ENCODE assay signal across 7 cellular contexts in genomic region chr2:140033638-140034037, GRCh38.
"Had no signal": no experiment of that assay in that cellular context is flagged by ENCODE, and none has a peak within 500 bp of the region (broad histone marks: within the 10 kb centered on the region; RNA-seq: fewer than 3 reads in every experiment).

No MANE protein-coding gene starts in this region.

- H3K4me3 Mint-ChIP-seq: IgD-negative memory B cell had no signal

- H3K4me1 Mint-ChIP-seq: IgD-negative memory B cell had no signal

- H3K4me3 ChIP-seq: K562 had no signal

- ATAC-seq: HepG2, K562 had no signal

- DNase-seq: IMR-90, KBM-7, KG1 had no signal

- H3K27ac ChIP-seq: HL-60 had no signal

- H3K27ac Mint-ChIP-seq: IgD-negative memory B cell had no signal

- H3K27me3 Mint-ChIP-seq: IgD-negative memory B cell had no signal
